In genomic region chr10:108399466-108399865, GRCh38 we compare ENCODE assay signal across 24 cellular contexts.
DNase-seq lines count a peak whose midpoint lies in the region; ATAC-seq and TF ChIP-seq lines count a peak whose summit lies in the region.
"Had no signal": no experiment of that assay in that cellular context is flagged by ENCODE, and none has a peak within 500 bp of the region (broad histone marks: within the 10 kb centered on the region; RNA-seq: fewer than 3 reads in every experiment).

No MANE protein-coding gene starts in this region.

- no peaks in the 10 kb centered on the region for H3K79me2 ChIP-seq in GM23338 (replicated peaks; ENCODE audit: insufficient read depth)

- H3K4me1 Mint-ChIP-seq in GM23338: peaks cover 5% of the 10 kb centered on the region
- H3K4me1 Mint-ChIP-seq: CD4-positive, alpha-beta memory T cell; CD4-positive, CD25-positive, alpha-beta regulatory T cell; CD8-positive, alpha-beta memory T cell had no signal

- TF ChIP-seq CTCF in GM23338 (conservative IDR thresholded peaks at IDR 0.05; ENCODE audit: low read depth in 2 of 2): no peak

- no peaks in the 10 kb centered on the region for H3K9me3 ChIP-seq in SK-N-MC (ENCODE audit: low read depth, low read length)
- H3K9me3 ChIP-seq: BE2C, BLaER1 had no signal

- no peaks in the 10 kb centered on the region for H4K20me1 ChIP-seq in GM23338 (replicated peaks; ENCODE audit: insufficient read depth)
- H4K20me1 ChIP-seq: BLaER1 had no signal

- H3K36me3 ChIP-seq in GM23338 (ENCODE audit: insufficient read depth) (no peaks in the 10 kb centered on the region), SK-N-MC (ENCODE audit: insufficient read depth, low read length) (no peaks in the 10 kb centered on the region)
- H3K36me3 ChIP-seq: BE2C, BLaER1 had no signal

- ATAC-seq in GM23338: no peak
- ATAC-seq in left colon: peak; percentile 88
- no peak for ATAC-seq in GM19467 (IDR thresholded peaks at IDR 0.05; ENCODE audit: unreplicated experiment)
- no peak for ATAC-seq in HG03469 (IDR thresholded peaks at IDR 0.05; ENCODE audit: unreplicated experiment)
- no peak for ATAC-seq in HG03432 (IDR thresholded peaks at IDR 0.05; ENCODE audit: unreplicated experiment)
- ATAC-seq: GM12878 had no signal

- DNase-seq in GM23338 (ENCODE audit: low spot score): no peak
- no peak for DNase-seq in SK-N-MC (ENCODE audit: low read depth, low spot score)
- no peak for DNase-seq in left colon
- DNase-seq: 8988T; ACHN; BE2C; C1 segment of cervical spinal cord; CD4-positive, alpha-beta memory T cell; CD4-positive, CD25-positive, alpha-beta regulatory T cell; CD8-positive, alpha-beta memory T cell; COR-L47; DMS 273 treated with DMSO at 0.1 percent for 48 hours; DMS153; DMS53; DMS79; DND-41; EL; GDM1 had no signal

- no peak overlapping the region for H3K9ac ChIP-seq in SK-N-MC (ENCODE audit: insufficient read length)
- H3K9ac ChIP-seq: BLaER1 had no signal

- H3K4me3 Mint-ChIP-seq in GM23338: no peak overlapping the region
- H3K4me3 Mint-ChIP-seq: CD14-positive monocyte; CD4-positive, alpha-beta memory T cell; CD4-positive, CD25-positive, alpha-beta regulatory T cell; CD8-positive, alpha-beta memory T cell had no signal

- intact Hi-C loops in left colon (cut with DNase I, micrococcal nuclease): no loop called here

- H3K9me3 Mint-ChIP-seq in GM23338: no peaks in the 10 kb centered on the region

- no peak overlapping the region for H3K4me3 ChIP-seq in GM23338
- no peak overlapping the region for H3K4me3 ChIP-seq in SK-N-MC
- H3K4me3 ChIP-seq: BLaER1, GM12878 had no signal

- no peak overlapping the region for H3K4me2 ChIP-seq in GM23338
- H3K4me2 ChIP-seq: BLaER1 had no signal

- 0 out of 2 replicates have a peak overlapping the region, but pooled peaks have one; percentile 14 for H2AFZ ChIP-seq in GM23338

- H3K4me1 ChIP-seq in GM23338 (ENCODE audit: insufficient read depth): no peaks in the 10 kb centered on the region
- H3K4me1 ChIP-seq: BE2C, BLaER1 had no signal

- H3K27ac ChIP-seq in GM23338 (ENCODE audit: low read depth): no peak overlapping the region
- 0 out of 2 replicates have a peak overlapping the region, but pooled peaks have one; percentile 6 for H3K27ac ChIP-seq in SK-N-MC
- H3K27ac ChIP-seq: BLaER1 had no signal

- no peaks in the 10 kb centered on the region for H3F3A ChIP-seq in GM23338 (replicated peaks; ENCODE audit: low read depth)

- no peak overlapping the region for H3K27ac Mint-ChIP-seq in GM23338
- H3K27ac Mint-ChIP-seq: CD14-positive monocyte; CD4-positive, alpha-beta memory T cell; CD4-positive, CD25-positive, alpha-beta regulatory T cell; CD8-positive, alpha-beta memory T cell had no signal

- no peaks in the 10 kb centered on the region for H3K36me3 Mint-ChIP-seq in GM23338 (ENCODE audit: low read depth)
- H3K36me3 Mint-ChIP-seq: CD14-positive monocyte; CD4-positive, alpha-beta memory T cell; CD4-positive, CD25-positive, alpha-beta regulatory T cell; CD8-positive, alpha-beta memory T cell had no signal

- no peaks in the 10 kb centered on the region for H3K27me3 ChIP-seq in GM23338 (ENCODE audit: insufficient read depth)
- H3K27me3 ChIP-seq: BE2C, BLaER1 had no signal

- H3K9me2 ChIP-seq in GM23338 (ENCODE audit: insufficient read depth): no peaks in the 10 kb centered on the region

- H3K27me3 Mint-ChIP-seq in GM23338 (ENCODE audit: insufficient read depth, low read depth, poor library complexity): peaks cover 3% of the 10 kb centered on the region
- H3K27me3 Mint-ChIP-seq: CD4-positive, alpha-beta memory T cell; CD4-positive, CD25-positive, alpha-beta regulatory T cell; CD8-positive, alpha-beta memory T cell had no signal

TF ChIP-seq in GM23338, 12 proteins besides CTCF, POLR2A, EP300 and RAD21 (continues in another document):
- TF ChIP-seq, protein P1, sequence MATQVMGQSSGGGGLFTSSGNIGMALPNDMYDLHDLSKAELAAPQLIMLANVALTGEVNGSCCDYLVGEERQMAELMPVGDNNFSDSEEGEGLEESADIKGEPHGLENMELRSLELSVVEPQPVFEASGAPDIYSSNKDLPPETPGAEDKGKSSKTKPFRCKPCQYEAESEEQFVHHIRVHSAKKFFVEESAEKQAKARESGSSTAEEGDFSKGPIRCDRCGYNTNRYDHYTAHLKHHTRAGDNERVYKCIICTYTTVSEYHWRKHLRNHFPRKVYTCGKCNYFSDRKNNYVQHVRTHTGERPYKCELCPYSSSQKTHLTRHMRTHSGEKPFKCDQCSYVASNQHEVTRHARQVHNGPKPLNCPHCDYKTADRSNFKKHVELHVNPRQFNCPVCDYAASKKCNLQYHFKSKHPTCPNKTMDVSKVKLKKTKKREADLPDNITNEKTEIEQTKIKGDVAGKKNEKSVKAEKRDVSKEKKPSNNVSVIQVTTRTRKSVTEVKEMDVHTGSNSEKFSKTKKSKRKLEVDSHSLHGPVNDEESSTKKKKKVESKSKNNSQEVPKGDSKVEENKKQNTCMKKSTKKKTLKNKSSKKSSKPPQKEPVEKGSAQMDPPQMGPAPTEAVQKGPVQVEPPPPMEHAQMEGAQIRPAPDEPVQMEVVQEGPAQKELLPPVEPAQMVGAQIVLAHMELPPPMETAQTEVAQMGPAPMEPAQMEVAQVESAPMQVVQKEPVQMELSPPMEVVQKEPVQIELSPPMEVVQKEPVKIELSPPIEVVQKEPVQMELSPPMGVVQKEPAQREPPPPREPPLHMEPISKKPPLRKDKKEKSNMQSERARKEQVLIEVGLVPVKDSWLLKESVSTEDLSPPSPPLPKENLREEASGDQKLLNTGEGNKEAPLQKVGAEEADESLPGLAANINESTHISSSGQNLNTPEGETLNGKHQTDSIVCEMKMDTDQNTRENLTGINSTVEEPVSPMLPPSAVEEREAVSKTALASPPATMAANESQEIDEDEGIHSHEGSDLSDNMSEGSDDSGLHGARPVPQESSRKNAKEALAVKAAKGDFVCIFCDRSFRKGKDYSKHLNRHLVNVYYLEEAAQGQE (IDR thresholded peaks at IDR 0.05; ENCODE audit: unreplicated experiment): no peak
- TF ChIP-seq JUNB (IDR thresholded peaks at IDR 0.05; ENCODE audit: unreplicated experiment): no peak
- TF ChIP-seq, protein P2, sequence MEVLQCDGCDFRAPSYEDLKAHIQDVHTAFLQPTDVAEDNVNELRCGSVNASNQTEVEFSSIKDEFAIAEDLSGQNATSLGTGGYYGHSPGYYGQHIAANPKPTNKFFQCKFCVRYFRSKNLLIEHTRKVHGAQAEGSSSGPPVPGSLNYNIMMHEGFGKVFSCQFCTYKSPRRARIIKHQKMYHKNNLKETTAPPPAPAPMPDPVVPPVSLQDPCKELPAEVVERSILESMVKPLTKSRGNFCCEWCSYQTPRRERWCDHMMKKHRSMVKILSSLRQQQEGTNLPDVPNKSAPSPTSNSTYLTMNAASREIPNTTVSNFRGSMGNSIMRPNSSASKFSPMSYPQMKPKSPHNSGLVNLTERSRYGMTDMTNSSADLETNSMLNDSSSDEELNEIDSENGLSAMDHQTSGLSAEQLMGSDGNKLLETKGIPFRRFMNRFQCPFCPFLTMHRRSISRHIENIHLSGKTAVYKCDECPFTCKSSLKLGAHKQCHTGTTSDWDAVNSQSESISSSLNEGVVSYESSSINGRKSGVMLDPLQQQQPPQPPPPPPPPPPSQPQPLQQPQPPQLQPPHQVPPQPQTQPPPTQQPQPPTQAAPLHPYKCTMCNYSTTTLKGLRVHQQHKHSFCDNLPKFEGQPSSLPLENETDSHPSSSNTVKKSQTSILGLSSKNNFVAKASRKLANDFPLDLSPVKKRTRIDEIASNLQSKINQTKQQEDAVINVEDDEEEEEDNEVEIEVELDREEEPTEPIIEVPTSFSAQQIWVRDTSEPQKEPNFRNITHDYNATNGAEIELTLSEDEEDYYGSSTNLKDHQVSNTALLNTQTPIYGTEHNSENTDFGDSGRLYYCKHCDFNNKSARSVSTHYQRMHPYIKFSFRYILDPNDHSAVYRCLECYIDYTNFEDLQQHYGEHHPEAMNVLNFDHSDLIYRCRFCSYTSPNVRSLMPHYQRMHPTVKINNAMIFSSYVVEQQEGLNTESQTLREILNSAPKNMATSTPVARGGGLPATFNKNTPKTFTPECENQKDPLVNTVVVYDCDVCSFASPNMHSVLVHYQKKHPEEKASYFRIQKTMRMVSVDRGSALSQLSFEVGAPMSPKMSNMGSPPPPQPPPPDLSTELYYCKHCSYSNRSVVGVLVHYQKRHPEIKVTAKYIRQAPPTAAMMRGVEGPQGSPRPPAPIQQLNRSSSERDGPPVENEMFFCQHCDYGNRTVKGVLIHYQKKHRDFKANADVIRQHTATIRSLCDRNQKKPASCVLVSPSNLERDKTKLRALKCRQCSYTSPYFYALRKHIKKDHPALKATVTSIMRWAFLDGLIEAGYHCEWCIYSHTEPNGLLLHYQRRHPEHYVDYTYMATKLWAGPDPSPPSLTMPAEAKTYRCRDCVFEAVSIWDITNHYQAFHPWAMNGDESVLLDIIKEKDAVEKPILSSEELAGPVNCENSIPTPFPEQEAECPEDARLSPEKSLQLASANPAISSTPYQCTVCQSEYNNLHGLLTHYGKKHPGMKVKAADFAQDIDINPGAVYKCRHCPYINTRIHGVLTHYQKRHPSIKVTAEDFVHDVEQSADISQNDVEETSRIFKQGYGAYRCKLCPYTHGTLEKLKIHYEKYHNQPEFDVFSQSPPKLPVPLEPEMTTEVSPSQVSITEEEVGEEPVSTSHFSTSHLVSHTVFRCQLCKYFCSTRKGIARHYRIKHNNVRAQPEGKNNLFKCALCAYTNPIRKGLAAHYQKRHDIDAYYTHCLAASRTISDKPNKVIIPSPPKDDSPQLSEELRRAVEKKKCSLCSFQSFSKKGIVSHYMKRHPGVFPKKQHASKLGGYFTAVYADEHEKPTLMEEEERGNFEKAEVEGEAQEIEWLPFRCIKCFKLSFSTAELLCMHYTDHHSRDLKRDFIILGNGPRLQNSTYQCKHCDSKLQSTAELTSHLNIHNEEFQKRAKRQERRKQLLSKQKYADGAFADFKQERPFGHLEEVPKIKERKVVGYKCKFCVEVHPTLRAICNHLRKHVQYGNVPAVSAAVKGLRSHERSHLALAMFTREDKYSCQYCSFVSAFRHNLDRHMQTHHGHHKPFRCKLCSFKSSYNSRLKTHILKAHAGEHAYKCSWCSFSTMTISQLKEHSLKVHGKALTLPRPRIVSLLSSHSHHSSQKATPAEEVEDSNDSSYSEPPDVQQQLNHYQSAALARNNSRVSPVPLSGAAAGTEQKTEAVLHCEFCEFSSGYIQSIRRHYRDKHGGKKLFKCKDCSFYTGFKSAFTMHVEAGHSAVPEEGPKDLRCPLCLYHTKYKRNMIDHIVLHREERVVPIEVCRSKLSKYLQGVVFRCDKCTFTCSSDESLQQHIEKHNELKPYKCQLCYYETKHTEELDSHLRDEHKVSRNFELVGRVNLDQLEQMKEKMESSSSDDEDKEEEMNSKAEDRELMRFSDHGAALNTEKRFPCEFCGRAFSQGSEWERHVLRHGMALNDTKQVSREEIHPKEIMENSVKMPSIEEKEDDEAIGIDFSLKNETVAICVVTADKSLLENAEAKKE (CRISPR knock-in tag; IDR thresholded peaks at IDR 0.05): no peak
- TF ChIP-seq NANOG (IDR thresholded peaks at IDR 0.05; ENCODE audit: borderline replicate concordance): no peak
- no peak for TF ChIP-seq ZNF331 (CRISPR knock-in tag; IDR thresholded peaks at IDR 0.05; ENCODE audit: low read depth)
- TF ChIP-seq STAT1 (IDR thresholded peaks at IDR 0.05; ENCODE audit: unreplicated experiment): no peak
- no peak for TF ChIP-seq POLR2AphosphoS5 (IDR thresholded peaks at IDR 0.05; ENCODE audit: low read depth)
- TF ChIP-seq CREB1 (CRISPR knock-in tag; IDR thresholded peaks at IDR 0.05; ENCODE audit: low read depth): no peak
